Comparison of ENCODE assay signal across 11 cellular contexts in genomic region chr11:47396049-47396320, GRCh38. TPM values are rescaled to one million over a fixed set of nuclear protein-coding genes. Genes with fewer than 3 reads are reported as not detected.
DNase-seq lines count a peak whose midpoint lies in the region; ATAC-seq and TF ChIP-seq lines count a peak whose summit lies in the region.
"Had no signal": no experiment of that assay in that cellular context is flagged by ENCODE, and none has a peak within 500 bp of the region (broad histone marks: within the 10 kb centered on the region; RNA-seq: fewer than 3 reads in every experiment).

No MANE protein-coding gene starts in this region.

- ATAC-seq in left cardiac atrium (no peak), naive B cell (ENCODE audit: low read depth in 2 of 2) (no peak), upper lobe of right lung (no peak)

- no peak for TF ChIP-seq EP300 in SK-N-SH (IDR thresholded peaks at IDR 0.05; ENCODE audit: borderline replicate concordance in 1 of 2, low read depth in 1 of 2, low read length in 1 of 2)

- H3K27me3 ChIP-seq in left ventricle myocardium inferior (ENCODE audit: low read depth) (no peaks in the 10 kb centered on the region), upper lobe of right lung (no peaks in the 10 kb centered on the region), SK-N-SH (ENCODE audit: insufficient read depth) (no peaks in the 10 kb centered on the region)

- H3K4me1 ChIP-seq in left ventricle myocardium inferior, result peaks cover 40% of the 10 kb centered on the region
- H3K4me1 ChIP-seq in upper lobe of right lung, result peaks cover 30% of the 10 kb centered on the region
- peaks cover 5 to 18% of the 10 kb centered on the region in 2 experiments; a peak in 3 of 4 replicates for H3K4me1 ChIP-seq in SK-N-SH (ENCODE audit: control insufficient read depth in 1 of 2, insufficient read depth in 2 of 2, low read depth in 1 of 2, low read length in 1 of 2)

- WGBS in SK-N-SH (ENCODE audit: low lambda C conversion rate), result 66% methylated on average over 3 of the region's 3 CpGs

- H3K4me1 Mint-ChIP-seq in activated naive CD8-positive, alpha-beta T cell (ENCODE audit: low read depth), result peaks cover 39% of the 10 kb centered on the region
- peaks cover 52 to 75% (median 71%) of the 10 kb centered on the region in 3 donors for H3K4me1 Mint-ChIP-seq in naive B cell

- no peak overlapping the region for H3K4me2 ChIP-seq in SK-N-SH
- H3K4me2 ChIP-seq: PC-9 had no signal

- TF ChIP-seq RAD21 in SK-N-SH (IDR thresholded peaks at IDR 0.05; ENCODE audit: low read length), result no peak

- H4K20me1 ChIP-seq in SK-N-SH (ENCODE audit: insufficient read depth), result no peaks in the 10 kb centered on the region

- TF ChIP-seq CTCF in left ventricle myocardium inferior (IDR thresholded peaks at IDR 0.05; ENCODE audit: borderline replicate concordance) (no peak), upper lobe of right lung (IDR thresholded peaks at IDR 0.05) (no peak), SK-N-SH (IDR thresholded peaks at IDR 0.05) (no peak)

- POLR2A ChIA-PET in SK-N-SH (lab: Yijun Ruan, JAX), result no interaction called here

- peak overlapping the region; percentile 87 for H3K27ac ChIP-seq in left ventricle myocardium inferior (replicated peaks)
- H3K27ac ChIP-seq in upper lobe of right lung, result peak overlapping the region; percentile 95
- no peak overlapping the region for H3K27ac ChIP-seq in SK-N-SH (ENCODE audit: low read depth in 2 of 2, low read length in 1 of 2)
- H3K27ac ChIP-seq: PC-9 had no signal

- H3K4me3 ChIP-seq in left ventricle myocardium inferior (no peak overlapping the region), upper lobe of right lung (no peak overlapping the region), SK-N-SH (ENCODE audit: low read depth in 2 of 2, low read length in 1 of 2) (no peak overlapping the region)
- H3K4me3 ChIP-seq: PC-9 had no signal

- no peaks in the 10 kb centered on the region for H3K79me2 ChIP-seq in SK-N-SH (ENCODE audit: insufficient read depth)

- H3K4me3 Mint-ChIP-seq in activated naive CD8-positive, alpha-beta T cell, result no peak overlapping the region
- H3K4me3 Mint-ChIP-seq in naive B cell, result peak overlapping the region in 5 of 8 donors; percentile 20 to 89 (median 80)
- H3K4me3 Mint-ChIP-seq: endodermal cell had no signal

- peaks cover 11% of the 10 kb centered on the region for H3F3A ChIP-seq in SK-N-SH (replicated peaks; ENCODE audit: insufficient read depth)

- peak overlapping the region; percentile 95 for H3K27ac Mint-ChIP-seq in activated naive CD8-positive, alpha-beta T cell
- peak overlapping the region in 5 of 6 donors; percentile 13 to 97 (median 94) for H3K27ac Mint-ChIP-seq in naive B cell
- H3K27ac Mint-ChIP-seq: endodermal cell had no signal

- H3K27me3 Mint-ChIP-seq in activated naive CD8-positive, alpha-beta T cell, result no peaks in the 10 kb centered on the region
- no peaks in the 10 kb centered on the region for H3K27me3 Mint-ChIP-seq in naive B cell

- no peak overlapping the region for H2AFZ ChIP-seq in SK-N-SH (ENCODE audit: low read depth)
- H2AFZ ChIP-seq: PC-9 had no signal

- H3K9me3 Mint-ChIP-seq in activated naive CD8-positive, alpha-beta T cell (ENCODE audit: low read depth), result no peaks in the 10 kb centered on the region
- H3K9me3 Mint-ChIP-seq in naive B cell, result no peaks in the 10 kb centered on the region
- H3K9me3 Mint-ChIP-seq: endodermal cell had no signal

- no peaks in the 10 kb centered on the region for H3K36me3 Mint-ChIP-seq in activated naive CD8-positive, alpha-beta T cell
- H3K36me3 Mint-ChIP-seq in naive B cell, result no peaks in the 10 kb centered on the region

- no peaks in the 10 kb centered on the region for H3K9me2 ChIP-seq in SK-N-SH

- intact Hi-C loops in left ventricle myocardium inferior (cut with micrococcal nuclease) (no loop called here), left cardiac atrium (cut with DNase I) (no loop called here), upper lobe of right lung (cut with DNase I) (no loop called here)

- H3K9me3 ChIP-seq in left ventricle myocardium inferior (replicated peaks) (no peaks in the 10 kb centered on the region), upper lobe of right lung (no peaks in the 10 kb centered on the region), SK-N-SH (no peaks in the 10 kb centered on the region)

- no peak overlapping the region for H3K9ac ChIP-seq in SK-N-SH

- H3K36me3 ChIP-seq in left ventricle myocardium inferior (no peaks in the 10 kb centered on the region), upper lobe of right lung (no peaks in the 10 kb centered on the region), SK-N-SH (replicated peaks in 1 of 2; ENCODE audit: control insufficient read depth in 1 of 2, insufficient read depth in 2 of 2, low read length in 1 of 2) (no peaks in the 10 kb centered on the region)

- CTCF ChIA-PET in SK-N-SH (lab: Yijun Ruan, JAX), result interaction anchor here (20.7 kb wide), 1 partner anchor 24 kb away, joined by 239 read pairs; no protein-coding TSS in a partner anchor

- DNase-seq in left ventricle myocardium inferior, result no peak
- no peak for DNase-seq in left cardiac atrium
- DNase-seq in naive B cell, result no peak
- no peak for DNase-seq in upper lobe of right lung
- DNase-seq in HCEC 1CT, result no peak
- DNase-seq in GDM1 (lab: John Stamatoyannopoulos, UW), result no peak
- no peak for DNase-seq in SK-N-SH
- DNase-seq: endodermal cell, PC-9 had no signal

TF ChIP-seq in SK-N-SH, 30 proteins besides CTCF, POLR2A, EP300 and RAD21:
- TF ChIP-seq YY1 (IDR thresholded peaks at IDR 0.05; ENCODE audit: low read depth) (no peak), PBX3 (IDR thresholded peaks at IDR 0.05) (no peak), MXI1 (IDR thresholded peaks at IDR 0.05; ENCODE audit: low read depth, low read length) (no peak), ELF1 (IDR thresholded peaks at IDR 0.05) (no peak), RCOR1 (IDR thresholded peaks at IDR 0.05; ENCODE audit: low read length) (no peak), USF2 (IDR thresholded peaks at IDR 0.05; ENCODE audit: borderline replicate concordance, low read depth, low read length) (no peak), SIN3A (IDR thresholded peaks at IDR 0.05; ENCODE audit: borderline replicate concordance, low read depth, low read length) (no peak), RFX5 (IDR thresholded peaks at IDR 0.05; ENCODE audit: low read length) (no peak), NFIC (IDR thresholded peaks at IDR 0.05; ENCODE audit: borderline replicate concordance) (no peak), JUND (IDR thresholded peaks at IDR 0.05) (no peak), RXRA (IDR thresholded peaks at IDR 0.05; ENCODE audit: borderline replicate concordance, low read depth) (no peak), MEF2A (IDR thresholded peaks at IDR 0.05; ENCODE audit: borderline replicate concordance, low read depth) (no peak)

RNA-seq across cellular contexts. Expression of gene SLC39A13, which starts 12.4 kb away (rescaled TPM):
- total RNA-seq in left ventricle myocardium inferior (36.5 TPM), left cardiac atrium (10 to 100 TPM; 35.5 to 53.4 TPM), upper lobe of right lung (62.0 TPM)
- polyA plus RNA-seq in naive B cell (ENCODE audit: low read depth in 6 of 6) (10 to 100 TPM in 5 of 6 donors, 1 to 10 TPM in 1; 7.5 to 21.9 (median 17.2) TPM), SK-N-SH (2012; rRNA removed) (65.5 and 70.7 TPM in 2 replicates)
- polyA plus RNA-seq in SK-N-SH (2012; cell fraction: cytosol; rRNA removed), result 25.2 and 42.6 TPM in 2 replicates
- 288 and 306 TPM in 2 replicates for polyA plus RNA-seq in SK-N-SH (2012; cell fraction: nucleus; rRNA removed)

RNA-seq across cellular contexts. Expression of gene SPI1, which starts 17.6 kb away (rescaled TPM):
- total RNA-seq in left ventricle myocardium inferior (8.3 TPM), left cardiac atrium (10 to 100 TPM; 19.5 to 31.4 TPM), upper lobe of right lung (168 TPM)
- polyA plus RNA-seq in naive B cell (ENCODE audit: low read depth in 6 of 6) (10 to 100 TPM; 42.8 to 74.6 (median 51.7) TPM), SK-N-SH (2012; rRNA removed) (0.19 TPM in 1 of 2 replicates, not detected in the other)
- polyA plus RNA-seq in SK-N-SH (2012; cell fraction: cytosol; rRNA removed), result 0.08 and 0.09 TPM in 2 replicates
- polyA plus RNA-seq in SK-N-SH (2012; cell fraction: nucleus; rRNA removed), result 0.06 and 0.31 TPM in 2 replicates
- total RNA-seq: endodermal cell, H4, PC-9 had no signal

RNA-seq across cellular contexts. Expression of gene PSMC3, which starts 30.3 kb away (rescaled TPM):
- total RNA-seq in left ventricle myocardium inferior (146 TPM), left cardiac atrium (100 to 1,000 TPM; 133 to 154 TPM), upper lobe of right lung (79.4 TPM)
- polyA plus RNA-seq in naive B cell (ENCODE audit: low read depth in 6 of 6) (100 to 1,000 TPM in 2 of 6 donors, 10 to 100 TPM in 4; 78.6 to 109 (median 95.1) TPM), SK-N-SH (2012; rRNA removed) (184 and 191 TPM in 2 replicates)
- 204 and 247 TPM in 2 replicates for polyA plus RNA-seq in SK-N-SH (2012; cell fraction: cytosol; rRNA removed)
- polyA plus RNA-seq in SK-N-SH (2012; cell fraction: nucleus; rRNA removed), result 98.8 and 147 TPM in 2 replicates

RNA-seq across cellular contexts. Expression of gene MYBPC3, which starts 43.5 kb away (rescaled TPM):
- total RNA-seq in left ventricle myocardium inferior, result 2,538 TPM
- 1,000 to 10,000 TPM in 1 of 2 donors, 100 to 1,000 TPM in 1; 966 to 1,049 TPM for total RNA-seq in left cardiac atrium
- not detected for polyA plus RNA-seq in naive B cell (ENCODE audit: low read depth in 6 of 6)
- 0.96 TPM for total RNA-seq in upper lobe of right lung
- polyA plus RNA-seq in SK-N-SH (2012; rRNA removed), result not detected in 2 replicates
- not detected in 2 replicates for polyA plus RNA-seq in SK-N-SH (2012; cell fraction: cytosol; rRNA removed)
- polyA plus RNA-seq in SK-N-SH (2012; cell fraction: nucleus; rRNA removed), result not detected in 2 replicates
- total RNA-seq: H4, PC-9 had no signal

RNA-seq across cellular contexts. Expression of gene RAPSN, which starts 53.0 kb away (rescaled TPM):
- total RNA-seq in left ventricle myocardium inferior (2.2 TPM), left cardiac atrium (not detected), upper lobe of right lung (0.64 TPM)
- polyA plus RNA-seq in naive B cell (ENCODE audit: low read depth in 6 of 6) (not detected), SK-N-SH (2012; rRNA removed) (0.07 and 0.23 TPM in 2 replicates)
- 0.01 and 0.05 TPM in 2 replicates for polyA plus RNA-seq in SK-N-SH (2012; cell fraction: cytosol; rRNA removed)
- polyA plus RNA-seq in SK-N-SH (2012; cell fraction: nucleus; rRNA removed), result 0.50 and 0.52 TPM in 2 replicates
- total RNA-seq: H4 had no signal

Comparison
In these comparisons a context has a peak if more than half of its experiments do, and no peak if none do; other contexts are left out.
1. H3K27ac ChIP-seq: peak in left ventricle myocardium inferior (single experiment) and upper lobe of right lung (single experiment); none in SK-N-SH (0 of 2).